In genomic region chr15:74598126-74598842, GRCh38 we compare ENCODE assay signal across 8 cellular contexts. TPM values are rescaled to one million over a fixed set of nuclear protein-coding genes. Genes with fewer than 3 reads are reported as not detected.
DNase-seq lines count a peak whose midpoint lies in the region; ATAC-seq and TF ChIP-seq lines count a peak whose summit lies in the region.

No MANE protein-coding gene starts in this region.

- ATAC-seq in GM19438 (IDR thresholded peaks at IDR 0.05; ENCODE audit: low read depth, unreplicated experiment) (peak; percentile 92), HG03571 (IDR thresholded peaks at IDR 0.05; ENCODE audit: unreplicated experiment) (peak; percentile 72), Panc1 (peak; percentile 95), naive B cell (ENCODE audit: low read depth in 2 of 2) (peak; percentile 99)
- ATAC-seq in stimulated activated memory B cell treated with anti-CD40 and anti-IgM and Interleukin-4, amounts not matched to agents 10 μg/mL and 1 μg/mL and 100 μg/mL, for 72 hours = peak; percentile 97

- H3K4me1 ChIP-seq in CD4-positive, alpha-beta memory T cell (ENCODE audit: insufficient read depth, low read length) = peaks cover 14% of the 10 kb centered on the region
- H3K4me1 ChIP-seq in Panc1 (ENCODE audit: control insufficient read depth, insufficient read depth, low read length) = peaks cover 16% of the 10 kb centered on the region

- H3K9me3 ChIP-seq in CD4-positive, alpha-beta memory T cell (ENCODE audit: control insufficient read depth in 1 of 2, low read length in 2 of 2) = no peaks in the 10 kb centered on the region
- no peaks in the 10 kb centered on the region for H3K9me3 ChIP-seq in Panc1 (ENCODE audit: control insufficient read depth, insufficient read depth, low read depth, low read length)

- CTCF ChIA-PET in CD4-positive, alpha-beta memory T cell (lab: Charles Lee; ENCODE audit: partially characterized antibody) = interaction anchor here (0.9 to 2.0 kb wide), 5 partner anchors 17 to 216 kb away, joined by 3 to 6 read pairs (median 3); partner anchors contain the start of gene CLK3
- CTCF ChIA-PET in Panc1 (lab: Charles Lee) = no interaction called here

- no peaks in the 10 kb centered on the region for H3K27me3 Mint-ChIP-seq in CD4-positive, alpha-beta memory T cell
- H3K27me3 Mint-ChIP-seq in naive B cell = no peaks in the 10 kb centered on the region
- no peaks in the 10 kb centered on the region for H3K27me3 Mint-ChIP-seq in stimulated activated memory B cell treated with anti-CD40 and anti-IgM and Interleukin-4, amounts not matched to agents 10 μg/mL and 1 μg/mL and 100 μg/mL, for 72 hours

- peak overlapping the region; percentile 67 to 76 for H3K4me3 ChIP-seq in CD4-positive, alpha-beta memory T cell (ENCODE audit: low read length in 2 of 2)
- peak overlapping the region; percentile 67 to 77 for H3K4me3 ChIP-seq in Panc1 (ENCODE audit: low read depth in 2 of 2, low read length in 2 of 2)

- intact Hi-C loops in CD4-positive, alpha-beta memory T cell (cut with micrococcal nuclease) = loop anchor here (1.0 to 5.0 kb wide), 2 partner anchors 16 to 56 kb away; partner anchors contain the start of gene ARID3B
- intact Hi-C loops in Panc1 (cut with micrococcal nuclease; ENCODE audit: unreplicated experiment) = no loop called here

- POLR2A ChIA-PET in CD4-positive, alpha-beta memory T cell (lab: Charles Lee; ENCODE audit: partially characterized antibody) = interaction anchor here (0.6 to 5.0 kb wide), 8 partner anchors 10 to 853 kb away, joined by 3 to 61 read pairs (median 4); partner anchors contain the start of genes ARID3B, CLK3, SIN3A and UBL7
- POLR2A ChIA-PET in Panc1 (lab: Charles Lee) = interaction anchor here (0.5 to 0.6 kb wide), 2 partner anchors 57 to 103 kb away, joined by 3 to 4 read pairs; partner anchors contain the start of gene ARID3B

- H3K4me1 Mint-ChIP-seq in CD4-positive, alpha-beta memory T cell = peaks cover 7 to 25% (median 16%) of the 10 kb centered on the region in 4 donors
- peaks cover 14 to 19% (median 18%) of the 10 kb centered on the region in 3 donors for H3K4me1 Mint-ChIP-seq in naive B cell
- peaks cover 14% of the 10 kb centered on the region for H3K4me1 Mint-ChIP-seq in stimulated activated memory B cell treated with anti-CD40 and anti-IgM and Interleukin-4, amounts not matched to agents 10 μg/mL and 1 μg/mL and 100 μg/mL, for 72 hours

- H3K27me3 ChIP-seq in CD4-positive, alpha-beta memory T cell (ENCODE audit: insufficient read depth, low read length) = no peaks in the 10 kb centered on the region
- H3K27me3 ChIP-seq in Panc1 (ENCODE audit: control insufficient read depth, insufficient read depth, low read length) = no peaks in the 10 kb centered on the region

- peak overlapping the region; percentile 82 for H3K27ac ChIP-seq in CD4-positive, alpha-beta memory T cell (ENCODE audit: low read depth, low read length)
- H3K27ac ChIP-seq in Panc1 (ENCODE audit: low read length) = peak overlapping the region; percentile 92

- peaks cover 0 to 3% (median 0%) of the 10 kb centered on the region in 8 donors for H3K9me3 Mint-ChIP-seq in CD4-positive, alpha-beta memory T cell
- H3K9me3 Mint-ChIP-seq in naive B cell = no peaks in the 10 kb centered on the region
- H3K9me3 Mint-ChIP-seq in stimulated activated memory B cell treated with anti-CD40 and anti-IgM and Interleukin-4, amounts not matched to agents 10 μg/mL and 1 μg/mL and 100 μg/mL, for 72 hours = no peaks in the 10 kb centered on the region

- peaks cover 7% of the 10 kb centered on the region for H3K36me3 ChIP-seq in CD4-positive, alpha-beta memory T cell (ENCODE audit: insufficient read depth, low read length)
- no peaks in the 10 kb centered on the region for H3K36me3 ChIP-seq in Panc1 (ENCODE audit: control insufficient read depth, insufficient read depth, low read length)

- DNase-seq in CD4-positive, alpha-beta memory T cell = peak; percentile 77 to 87 (median 81)
- DNase-seq in Panc1 (ENCODE audit: low read depth, low spot score) (no peak), fibroblast of gingiva (ENCODE audit: low read depth) (peak; percentile 81), naive B cell (peak; percentile 83)
- DNase-seq in activated T-helper 1 cell treated with anti-CD3 and anti-CD28 coated beads, Interleukin-2, amount 50 U/mL, for 16 hours (ENCODE audit: low read depth in 1 of 2, low spot score in 1 of 2) = peak; percentile 69 to 75

- in situ Hi-C loops in Panc1 (cut with HindIII; ENCODE audit: low pct_unique_long_range_greater_than_20kb, low sequenced_read_pairs) = no loop called here

- TF ChIP-seq CTCF in Panc1 (IDR thresholded peaks at IDR 0.05) = no peak

- peak overlapping the region; percentile 93 to 100 (median 100) for H3K4me3 Mint-ChIP-seq in CD4-positive, alpha-beta memory T cell
- H3K4me3 Mint-ChIP-seq in naive B cell = peak overlapping the region; percentile 86 to 100 (median 98)
- peak overlapping the region; percentile 99 for H3K4me3 Mint-ChIP-seq in stimulated activated memory B cell treated with anti-CD40 and anti-IgM and Interleukin-4, amounts not matched to agents 10 μg/mL and 1 μg/mL and 100 μg/mL, for 72 hours

- H3K36me3 Mint-ChIP-seq in CD4-positive, alpha-beta memory T cell = peaks cover 15 to 29% of the 10 kb centered on the region in 2 donors
- peaks cover 0 to 4% of the 10 kb centered on the region in 2 donors for H3K36me3 Mint-ChIP-seq in naive B cell
- H3K36me3 Mint-ChIP-seq in stimulated activated memory B cell treated with anti-CD40 and anti-IgM and Interleukin-4, amounts not matched to agents 10 μg/mL and 1 μg/mL and 100 μg/mL, for 72 hours = peaks cover 25% of the 10 kb centered on the region

- no TSS peak for BruUV-seq in Panc1 (replicated peaks; lab: Mats Ljungman, UMichigan)

- H3K27ac Mint-ChIP-seq in CD4-positive, alpha-beta memory T cell = peak overlapping the region; percentile 88 to 100 (median 99)
- peak overlapping the region; percentile 78 to 99 (median 96) for H3K27ac Mint-ChIP-seq in naive B cell
- H3K27ac Mint-ChIP-seq in stimulated activated memory B cell treated with anti-CD40 and anti-IgM and Interleukin-4, amounts not matched to agents 10 μg/mL and 1 μg/mL and 100 μg/mL, for 72 hours = peak overlapping the region; percentile 87

RNA-seq across cellular contexts. Expression of gene CLK3, which starts 17.4 kb away (rescaled TPM):
- total RNA-seq in CD4-positive, alpha-beta memory T cell = 100 to 1,000 TPM; 163 to 167 TPM
- polyA plus RNA-seq in CD4-positive, alpha-beta memory T cell = 10 to 100 TPM; 59.1 to 94.1 TPM
- total RNA-seq in Panc1 (2021; ENCODE audit: unreplicated experiment) = 69.8 TPM
- 77.9 TPM for polyA plus RNA-seq in Panc1 (2012; ENCODE audit: insufficient read length)
- 100 to 1,000 TPM in 1 of 6 donors, 10 to 100 TPM in 5; 53.1 to 118 (median 61.9) TPM for polyA plus RNA-seq in naive B cell (ENCODE audit: low read depth in 6 of 6)

RNA-seq across cellular contexts. Expression of gene ARID3B, which starts 57.3 kb away (rescaled TPM):
- 10 to 100 TPM; 32.9 TPM for total RNA-seq in CD4-positive, alpha-beta memory T cell
- polyA plus RNA-seq in CD4-positive, alpha-beta memory T cell = 10 to 100 TPM in 1 of 2 donors, 1 to 10 TPM in 1; 4.1 to 16.1 TPM
- total RNA-seq in Panc1 (2021; ENCODE audit: unreplicated experiment) = 12.7 TPM
- polyA plus RNA-seq in Panc1 (2012; ENCODE audit: insufficient read length) = 9.6 TPM
- 10 to 100 TPM in 1 of 6 donors, 1 to 10 TPM in 5; 3.0 to 13.6 (median 5.4) TPM for polyA plus RNA-seq in naive B cell (ENCODE audit: low read depth in 6 of 6)
